ENCODE assay signal across 15 cellular contexts in the genomic region with DNA sequence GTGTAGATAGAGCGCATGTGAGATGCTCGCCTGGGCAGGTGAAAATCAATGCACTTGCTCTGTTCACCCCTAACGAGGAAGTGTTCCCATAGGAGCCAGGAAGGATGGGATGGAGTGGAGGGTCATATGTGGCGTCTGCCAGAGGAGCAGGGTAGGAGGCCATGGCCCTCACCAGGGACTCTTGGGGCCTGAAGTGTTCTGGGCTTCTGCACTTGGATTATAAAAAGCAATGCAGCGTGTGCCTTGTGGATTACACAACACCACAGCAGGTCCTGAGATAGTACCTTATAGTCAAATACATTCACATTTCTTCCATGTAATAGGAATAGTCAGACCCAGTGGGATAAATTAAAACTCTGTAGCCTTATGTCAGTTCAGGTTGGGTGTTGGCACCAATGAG.
DNase-seq lines count a peak whose midpoint lies in the region; ATAC-seq and TF ChIP-seq lines count a peak whose summit lies in the region.
"Had no signal": no experiment of that assay in that cellular context is flagged by ENCODE, and none has a peak within 500 bp of the region (broad histone marks: within the 10 kb centered on the region; RNA-seq: fewer than 3 reads in every experiment).

No MANE protein-coding gene starts in this region.

- H3K9me3 ChIP-seq in OCI-LY1 (ENCODE audit: low read length) (no peaks in the 10 kb centered on the region), upper lobe of right lung (no peaks in the 10 kb centered on the region)

- peaks cover 44 to 49% of the 10 kb centered on the region in 2 donors for H3K4me1 Mint-ChIP-seq in natural killer cell
- H3K4me1 Mint-ChIP-seq in natural killer cell treated with Interleukin-12 subunit alpha and Interleukin-12 subunit beta and Interleukin-15 and Interleukin-18, amount 100 ng/mL, for 72 hours (ENCODE audit: low read depth in 2 of 2): peaks cover 45 to 46% of the 10 kb centered on the region in 2 donors
- peaks cover 57 to 60% of the 10 kb centered on the region in 2 donors for H3K4me1 Mint-ChIP-seq in immature natural killer cell

- H3K27ac Mint-ChIP-seq in natural killer cell (peak overlapping the region; percentile 34 to 51), immature natural killer cell (peak overlapping the region; percentile 27 to 99 (median 98))
- H3K27ac Mint-ChIP-seq in natural killer cell treated with Interleukin-12 subunit alpha and Interleukin-12 subunit beta and Interleukin-15 and Interleukin-18, amount 100 ng/mL, for 72 hours: no peak overlapping the region

- ATAC-seq in natural killer cell (no peak), upper lobe of right lung (peak; percentile 15), HG03432 (IDR thresholded peaks at IDR 0.05; ENCODE audit: unreplicated experiment) (no peak), GM21619 (IDR thresholded peaks at IDR 0.05; ENCODE audit: unreplicated experiment) (no peak)
- ATAC-seq in natural killer cell treated with Interleukin-12 subunit alpha and Interleukin-12 subunit beta and Interleukin-15 and Interleukin-18, amount 100 ng/mL, for 72 hours: no peak

- H3K4me3 ChIP-seq in OCI-LY1 (ENCODE audit: low read depth, low read length, poor library complexity, severe bottlenecking) (no peak overlapping the region), upper lobe of right lung (no peak overlapping the region)
- H3K4me3 ChIP-seq: PC-9 had no signal

- DNase-seq in natural killer cell (no peak), immature natural killer cell (no peak), upper lobe of right lung (no peak), GM19238 (ENCODE audit: insufficient read length, low spot score) (no peak)
- no peak for DNase-seq in natural killer cell treated with Interleukin-12 subunit alpha and Interleukin-12 subunit beta and Interleukin-15 and Interleukin-18, amount 100 ng/mL, for 72 hours (ENCODE audit: low spot score)
- DNase-seq: ACHN, COR-L47, DMS153, NCI-H1092, NCI-H345, NCI-H69, PC-9 had no signal

- no peaks in the 10 kb centered on the region for H3K9me2 ChIP-seq in OCI-LY1 (ENCODE audit: low read depth, low read length)

- H3K27me3 ChIP-seq in OCI-LY1 (ENCODE audit: insufficient read depth, low read length): no peaks in the 10 kb centered on the region
- H3K27me3 ChIP-seq in upper lobe of right lung: no peaks in the 10 kb centered on the region

- H3K4me1 ChIP-seq in OCI-LY1 (ENCODE audit: insufficient read depth, low read length, severe bottlenecking) (peaks cover 88% of the 10 kb centered on the region), upper lobe of right lung (peaks cover 44% of the 10 kb centered on the region)

- H3K27me3 Mint-ChIP-seq in natural killer cell (ENCODE audit: low read depth in 2 of 2) (no peaks in the 10 kb centered on the region), immature natural killer cell (ENCODE audit: low read depth in 3 of 3) (peaks cover 10 to 17% (median 17%) of the 10 kb centered on the region in 3 donors)
- peaks cover 0 to 9% of the 10 kb centered on the region in 2 donors for H3K27me3 Mint-ChIP-seq in natural killer cell treated with Interleukin-12 subunit alpha and Interleukin-12 subunit beta and Interleukin-15 and Interleukin-18, amount 100 ng/mL, for 72 hours

- H3K36me3 Mint-ChIP-seq in natural killer cell: no peaks in the 10 kb centered on the region
- H3K36me3 Mint-ChIP-seq in natural killer cell treated with Interleukin-12 subunit alpha and Interleukin-12 subunit beta and Interleukin-15 and Interleukin-18, amount 100 ng/mL, for 72 hours: no peaks in the 10 kb centered on the region
- H3K36me3 Mint-ChIP-seq in immature natural killer cell: no peaks in the 10 kb centered on the region

- H2AFZ ChIP-seq in OCI-LY1 (ENCODE audit: low read length): no peak overlapping the region
- H2AFZ ChIP-seq: PC-9 had no signal

- no peak overlapping the region for H3K4me2 ChIP-seq in OCI-LY1 (ENCODE audit: low read length)
- H3K4me2 ChIP-seq: PC-9 had no signal

- H3K79me2 ChIP-seq in OCI-LY1 (ENCODE audit: insufficient read depth, low read length): no peaks in the 10 kb centered on the region

- no peak overlapping the region for H3K9ac ChIP-seq in OCI-LY1 (ENCODE audit: low read length)

- H3K9me3 Mint-ChIP-seq in natural killer cell: no peaks in the 10 kb centered on the region
- H3K9me3 Mint-ChIP-seq in natural killer cell treated with Interleukin-12 subunit alpha and Interleukin-12 subunit beta and Interleukin-15 and Interleukin-18, amount 100 ng/mL, for 72 hours: no peaks in the 10 kb centered on the region
- no peaks in the 10 kb centered on the region for H3K9me3 Mint-ChIP-seq in immature natural killer cell

- H3K27ac ChIP-seq in OCI-LY1 (ENCODE audit: low read depth, low read length, poor library complexity, severe bottlenecking) (peak overlapping the region; percentile 94), upper lobe of right lung (peak overlapping the region; percentile 24)
- H3K27ac ChIP-seq: PC-9 had no signal

- H3K4me3 Mint-ChIP-seq in natural killer cell: no peak overlapping the region
- no peak overlapping the region for H3K4me3 Mint-ChIP-seq in natural killer cell treated with Interleukin-12 subunit alpha and Interleukin-12 subunit beta and Interleukin-15 and Interleukin-18, amount 100 ng/mL, for 72 hours
- H3K4me3 Mint-ChIP-seq in immature natural killer cell: no peak overlapping the region

- H3F3A ChIP-seq in OCI-LY1 (ENCODE audit: insufficient read depth, low read length): 0 out of 2 replicates have a peak, but pooled peaks cover 7% of the 10 kb centered on the region

- no peak for TF ChIP-seq CTCF in natural killer cell (IDR thresholded peaks at IDR 0.05)
- TF ChIP-seq CTCF in OCI-LY1 (IDR thresholded peaks at IDR 0.05; ENCODE audit: low read length): no peak
- TF ChIP-seq CTCF in upper lobe of right lung (IDR thresholded peaks at IDR 0.05): no peak

- H3K36me3 ChIP-seq in OCI-LY1 (ENCODE audit: insufficient read depth, low read length): no peaks in the 10 kb centered on the region
- peaks cover 10% of the 10 kb centered on the region for H3K36me3 ChIP-seq in upper lobe of right lung

- intact Hi-C loops in natural killer cell (cut with micrococcal nuclease): loop anchor here (10.0 kb wide), 2 partner anchors 329 to 779 kb away; partner anchors contain the start of gene TTC39C
- intact Hi-C loops in upper lobe of right lung (cut with DNase I): no loop called here

- no peaks in the 10 kb centered on the region for H4K20me1 ChIP-seq in OCI-LY1 (ENCODE audit: insufficient read depth, low read length)

Comparison
In these comparisons a context has a peak if more than half of its experiments do, and no peak if none do; other contexts are left out.
1. H3K27ac Mint-ChIP-seq: peak in natural killer cell (2 of 2) and immature natural killer cell (6 of 6); none in natural killer cell treated with Interleukin-12 subunit alpha and Interleukin-12 subunit beta and Interleukin-15 and Interleukin-18, amount 100 ng/mL, for 72 hours (0 of 2).